ENCODE assay signal across 29 cellular contexts in genomic region chr16:88622125-88622524, GRCh38. TPM values are rescaled to one million over a fixed set of nuclear protein-coding genes. Genes with fewer than 3 reads are reported as not detected.
"Had no signal": no experiment of that assay in that cellular context is flagged by ENCODE, and none has a peak within 500 bp of the region (broad histone marks: within the 10 kb centered on the region; RNA-seq: fewer than 3 reads in every experiment).

No MANE protein-coding gene starts in this region.

- H3K4me1 ChIP-seq: parathyroid adenoma had no signal

- H3K27ac ChIP-seq: coronary artery, heart right ventricle, left ventricle myocardium inferior, parathyroid adenoma, right atrium auricular region, SK-N-MC, tibial nerve had no signal

- H3K27me3 ChIP-seq: dorsolateral prefrontal cortex, heart right ventricle, right atrium auricular region, spleen, tibial nerve had no signal

- H3K27me3 Mint-ChIP-seq: activated CD4-positive, alpha-beta T cell treated with anti-CD3 and anti-CD28 coated beads, Interleukin-2, amount 10 ng/mL, durations not matched to agents 24 days and 14 days; activated CD8-positive, alpha-beta T cell treated with anti-CD3 and anti-CD28 coated beads for 36 hours had no signal

- H3K9me3 ChIP-seq: heart right ventricle, left ventricle myocardium inferior, mucosa of descending colon, right atrium auricular region, spleen, tibial nerve had no signal

- DNase-seq: activated CD4-positive, alpha-beta T cell treated with anti-CD3 and anti-CD28 coated beads, Interleukin-2, amount 10 ng/mL, durations not matched to agents 24 days and 14 days; activated CD4-positive, CD25-positive, alpha-beta regulatory T cell treated with anti-CD3 and anti-CD28 coated beads, Interleukin-2, amount 50 U/mL, for 72 hours; activated CD8-positive, alpha-beta T cell treated with anti-CD3 and anti-CD28 coated beads for 36 hours; activated effector memory CD4-positive, alpha-beta T cell treated with Interleukin-2 at 50 U/mL for 16 hours; activated naive CD4-positive, alpha-beta T cell treated with anti-CD3 and anti-CD28 coated beads for 36 hours; activated T-cell treated with anti-CD3 and anti-CD28 coated beads, Interleukin-2, amount 50 U/mL, for 4 hours; foreskin fibroblast; heart right ventricle; islet precursor cell; left ventricle myocardium inferior; mesendoderm; mucosa of descending colon; spleen; stimulated activated naive CD4-positive, alpha-beta T cell treated with Interleukin-2 at 50 U/mL for 16 hours; T-helper 2 cell had no signal

- H2AFZ ChIP-seq: parathyroid adenoma had no signal

- H3K9ac ChIP-seq: parathyroid adenoma had no signal

- H3K27ac Mint-ChIP-seq: activated CD4-positive, alpha-beta T cell treated with anti-CD3 and anti-CD28 coated beads, Interleukin-2, amount 10 ng/mL, durations not matched to agents 24 days and 14 days; activated CD8-positive, alpha-beta T cell treated with anti-CD3 and anti-CD28 coated beads for 36 hours; activated naive CD4-positive, alpha-beta T cell treated with anti-CD3 and anti-CD28 coated beads for 36 hours had no signal

- H3K4me3 Mint-ChIP-seq: activated CD4-positive, alpha-beta T cell treated with anti-CD3 and anti-CD28 coated beads, Interleukin-2, amount 10 ng/mL, durations not matched to agents 24 days and 14 days; activated CD8-positive, alpha-beta T cell treated with anti-CD3 and anti-CD28 coated beads for 36 hours; activated naive CD4-positive, alpha-beta T cell treated with anti-CD3 and anti-CD28 coated beads for 36 hours; activated T-cell treated with anti-CD3 and anti-CD28 coated beads, Interleukin-2, amount 50 U/mL, for 4 hours; neural crest cell had no signal

- H3K4me3 ChIP-seq: coronary artery, heart right ventricle, left ventricle myocardium inferior, lung, mucosa of descending colon, right atrium auricular region, SK-N-MC, spleen, tibial nerve had no signal

- ATAC-seq: activated CD8-positive, alpha-beta T cell treated with anti-CD3 and anti-CD28 coated beads for 36 hours; activated T-cell treated with anti-CD3 and anti-CD28 coated beads, Interleukin-2, amount 50 U/mL, for 4 hours; esophagus mucosa; heart right ventricle; mucosa of descending colon had no signal

- H3K9me3 Mint-ChIP-seq: activated CD4-positive, alpha-beta T cell treated with anti-CD3 and anti-CD28 coated beads, Interleukin-2, amount 10 ng/mL, durations not matched to agents 24 days and 14 days; activated CD8-positive, alpha-beta T cell treated with anti-CD3 and anti-CD28 coated beads for 36 hours; activated naive CD4-positive, alpha-beta T cell treated with anti-CD3 and anti-CD28 coated beads for 36 hours; activated T-cell treated with anti-CD3 and anti-CD28 coated beads, Interleukin-2, amount 50 U/mL, for 4 hours; neural crest cell had no signal

RNA-seq across cellular contexts. Expression of gene IL17C, which starts 16.2 kb away (rescaled TPM):
- total RNA-seq: activated CD4-positive, alpha-beta T cell treated with anti-CD3 and anti-CD28 coated beads, Interleukin-2, amount 10 ng/mL, durations not matched to agents 24 days and 14 days; activated naive CD4-positive, alpha-beta T cell treated with anti-CD3 and anti-CD28 coated beads for 36 hours; activated T-cell treated with anti-CD3 and anti-CD28 coated beads, Interleukin-2, amount 50 U/mL, for 4 hours; cerebellum; esophagus mucosa; heart right ventricle; left ventricle myocardium inferior; lung; mucosa of descending colon; myocyte; pulmonary artery endothelial cell; right atrium auricular region; temporal lobe; tibial nerve; urinary bladder had no signal
- polyA plus RNA-seq: heart right ventricle had no signal
